Comparison of ENCODE assay signal across 15 cellular contexts in the genomic region with DNA sequence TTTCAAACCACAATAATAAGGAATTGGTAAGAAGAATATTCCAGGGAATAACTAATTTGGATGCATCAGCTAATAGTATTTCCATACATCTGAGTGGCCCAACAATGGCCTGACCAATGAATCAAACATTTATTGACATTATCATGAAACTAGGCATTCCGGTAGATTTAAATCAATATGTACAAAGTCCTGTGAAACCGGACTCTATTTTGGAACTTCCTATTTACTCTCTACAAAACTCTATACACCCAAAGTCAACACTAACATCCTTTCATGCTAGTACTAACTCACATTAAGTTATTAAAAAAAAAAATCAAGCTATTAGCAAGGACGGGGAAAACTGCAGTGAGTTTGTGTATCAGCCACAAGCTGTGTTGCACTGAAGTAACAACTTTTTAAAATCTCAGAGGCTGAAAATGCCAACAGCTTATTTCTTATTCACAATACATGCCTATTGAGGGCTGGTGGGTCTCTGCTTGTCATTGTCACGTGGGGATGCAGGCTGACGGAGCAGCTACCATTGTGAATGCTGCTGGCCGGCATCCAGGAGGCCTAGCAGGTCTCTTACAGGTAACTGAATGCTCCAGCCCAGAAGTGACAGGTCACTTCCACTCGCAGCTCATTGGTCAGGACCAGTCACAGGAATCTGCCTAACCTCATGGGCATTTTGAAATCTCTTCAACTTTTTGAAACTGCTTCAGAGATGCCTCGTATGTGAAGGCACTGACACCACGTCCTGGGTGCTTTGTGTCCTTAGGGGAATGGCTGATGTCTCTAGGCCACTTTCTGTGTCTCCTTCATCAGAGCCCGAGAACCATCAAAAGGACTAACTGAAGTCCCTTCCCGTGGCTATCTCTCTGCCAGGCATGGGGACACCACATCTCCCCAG.
A peak's percentile ranks its signal among the peaks of the same experiment; 100 is the strongest.
DNase-seq lines count a peak whose midpoint lies in the region; ATAC-seq, FAIRE-seq and TF ChIP-seq lines count a peak whose summit lies in the region.
"Had no signal": no experiment of that assay in that cellular context is flagged by ENCODE, and none has a peak within 500 bp of the region (broad histone marks: within the 10 kb centered on the region; RNA-seq: fewer than 3 reads in every experiment).

No MANE protein-coding gene starts in this region.

- DNase-seq in breast epithelium (ENCODE audit: low spot score in 2 of 2), result peak; percentile 60 to 74
- DNase-seq in MCF 10A (ENCODE audit: unreplicated experiment), result no peak
- peak; percentile 61 for DNase-seq in bronchial epithelial cell (ENCODE audit: low read depth)
- peak; percentile 89 for DNase-seq in mucosa of gallbladder (ENCODE audit: low spot score)
- no peak for DNase-seq in chondrocyte (ENCODE audit: low spot score)
- no peak for DNase-seq in NCI-H1048 (lab: John Stamatoyannopoulos, UW)
- DNase-seq in stimulated activated CD4-positive, alpha-beta T cell treated with anti-CD3 and anti-CD28 coated beads, Interleukin-4, amount 100 ng/mL, for 4 hours, result no peak
- DNase-seq: activated CD4-positive, CD25-positive, alpha-beta regulatory T cell; activated CD8-positive, alpha-beta memory T cell treated with anti-CD3 and anti-CD28 coated beads, Interleukin-2, amount 50 U/mL, for 48 hours; activated naive CD4-positive, alpha-beta T cell treated with anti-CD3 and anti-CD28 coated beads, Interleukin-2, amount 50 U/mL, for 16 hours; nephron progenitor cell; testis had no signal

- H3K4me1 Mint-ChIP-seq in MCF 10A (ENCODE audit: insufficient read depth, unreplicated experiment), result peaks cover 36% of the 10 kb centered on the region
- H3K4me1 Mint-ChIP-seq in chondrocyte (ENCODE audit: low read depth), result peaks cover 16% of the 10 kb centered on the region

- no peak overlapping the region for H3K27ac Mint-ChIP-seq in MCF 10A (ENCODE audit: low read depth, unreplicated experiment)
- no peak overlapping the region for H3K27ac Mint-ChIP-seq in chondrocyte (ENCODE audit: unreplicated experiment)
- H3K27ac Mint-ChIP-seq: nephron progenitor cell had no signal

- H3K27me3 Mint-ChIP-seq in MCF 10A (ENCODE audit: insufficient read depth, unreplicated experiment) (no peaks in the 10 kb centered on the region), chondrocyte (ENCODE audit: low read depth) (no peaks in the 10 kb centered on the region)

- BruUV-seq in MCF 10A (replicated peaks; lab: Mats Ljungman, UMichigan), result no TSS peak

- no peaks in the 10 kb centered on the region for H3K27me3 ChIP-seq in breast epithelium
- H3K27me3 ChIP-seq in bronchial epithelial cell (ENCODE audit: control insufficient read depth, insufficient read depth, low read length), result no peaks in the 10 kb centered on the region
- H3K27me3 ChIP-seq: heart left ventricle, testis had no signal

- CTCF ChIA-PET in MCF 10A (lab: Yijun Ruan, JAX), result interaction anchor here (0.6 kb wide), 1 partner anchor 132 kb away, joined by 3 read pairs; no protein-coding TSS in a partner anchor

- no peak overlapping the region for H3K4me3 ChIP-seq in breast epithelium
- H3K4me3 ChIP-seq in bronchial epithelial cell (ENCODE audit: low read depth, low read length), result no peak overlapping the region
- H3K4me3 ChIP-seq: heart left ventricle, testis had no signal

- POLR2A ChIA-PET in MCF 10A (lab: Yijun Ruan, JAX), result no interaction called here

- peak overlapping the region; percentile 84 to 95 for H3K27ac ChIP-seq in breast epithelium
- H3K27ac ChIP-seq: heart left ventricle, testis had no signal

- TF ChIP-seq CTCF in breast epithelium (IDR thresholded peaks at IDR 0.05) (no peak), MCF 10A (IDR thresholded peaks at IDR 0.05; ENCODE audit: unreplicated experiment) (no peak), bronchial epithelial cell (IDR thresholded peaks at IDR 0.05; ENCODE audit: insufficient read depth, low read length, severe bottlenecking) (no peak), chondrocyte (IDR thresholded peaks at IDR 0.05) (no peak)

- no peak for FAIRE-seq in bronchial epithelial cell (lab: Jason Lieb, UNC)
- FAIRE-seq: D721Med had no signal

- H3K9me3 Mint-ChIP-seq in MCF 10A (ENCODE audit: unreplicated experiment), result no peaks in the 10 kb centered on the region
- no peaks in the 10 kb centered on the region for H3K9me3 Mint-ChIP-seq in chondrocyte (ENCODE audit: low read depth)
- H3K9me3 Mint-ChIP-seq: nephron progenitor cell had no signal

- H3K36me3 Mint-ChIP-seq in MCF 10A (ENCODE audit: insufficient read depth, unreplicated experiment), result peaks cover 6% of the 10 kb centered on the region
- peaks cover 3% of the 10 kb centered on the region for H3K36me3 Mint-ChIP-seq in chondrocyte (ENCODE audit: low read depth)

- H3K4me3 Mint-ChIP-seq in MCF 10A (ENCODE audit: unreplicated experiment), result no peak overlapping the region
- no peak overlapping the region for H3K4me3 Mint-ChIP-seq in chondrocyte (ENCODE audit: unreplicated experiment)
- H3K4me3 Mint-ChIP-seq: nephron progenitor cell had no signal

- no peak for ATAC-seq in HG02884 (IDR thresholded peaks at IDR 0.05; ENCODE audit: unreplicated experiment)

- H3K9me3 ChIP-seq in breast epithelium, result no peaks in the 10 kb centered on the region
- H3K9me3 ChIP-seq: heart left ventricle, testis had no signal

- intact Hi-C loops in breast epithelium (cut with DNase I; ENCODE audit: low total_unique reads), result no loop called here
- intact Hi-C loops in MCF 10A (cut with micrococcal nuclease), result no loop called here

- peaks cover 0 to 18% of the 10 kb centered on the region in 2 donors for H3K4me1 ChIP-seq in breast epithelium

- H3K36me3 ChIP-seq in breast epithelium (no peaks in the 10 kb centered on the region), bronchial epithelial cell (ENCODE audit: control insufficient read depth, insufficient read depth, low read length) (no peaks in the 10 kb centered on the region)
- H3K36me3 ChIP-seq: heart left ventricle had no signal

- no peak for TF ChIP-seq POLR2A in breast epithelium (IDR thresholded peaks at IDR 0.05)

Comparison
In these comparisons a context has a peak if more than half of its experiments do, and no peak if none do; other contexts are left out.
1. DNase-seq: peak in breast epithelium (2 of 2), bronchial epithelial cell (single experiment) and mucosa of gallbladder (single experiment); none in MCF 10A (single experiment), chondrocyte (single experiment), NCI-H1048 (single experiment) and stimulated activated CD4-positive, alpha-beta T cell treated with anti-CD3 and anti-CD28 coated beads, Interleukin-4, amount 100 ng/mL, for 4 hours (0 of 2).